16 cellular contexts compared by ENCODE assay signal in the genomic region with DNA sequence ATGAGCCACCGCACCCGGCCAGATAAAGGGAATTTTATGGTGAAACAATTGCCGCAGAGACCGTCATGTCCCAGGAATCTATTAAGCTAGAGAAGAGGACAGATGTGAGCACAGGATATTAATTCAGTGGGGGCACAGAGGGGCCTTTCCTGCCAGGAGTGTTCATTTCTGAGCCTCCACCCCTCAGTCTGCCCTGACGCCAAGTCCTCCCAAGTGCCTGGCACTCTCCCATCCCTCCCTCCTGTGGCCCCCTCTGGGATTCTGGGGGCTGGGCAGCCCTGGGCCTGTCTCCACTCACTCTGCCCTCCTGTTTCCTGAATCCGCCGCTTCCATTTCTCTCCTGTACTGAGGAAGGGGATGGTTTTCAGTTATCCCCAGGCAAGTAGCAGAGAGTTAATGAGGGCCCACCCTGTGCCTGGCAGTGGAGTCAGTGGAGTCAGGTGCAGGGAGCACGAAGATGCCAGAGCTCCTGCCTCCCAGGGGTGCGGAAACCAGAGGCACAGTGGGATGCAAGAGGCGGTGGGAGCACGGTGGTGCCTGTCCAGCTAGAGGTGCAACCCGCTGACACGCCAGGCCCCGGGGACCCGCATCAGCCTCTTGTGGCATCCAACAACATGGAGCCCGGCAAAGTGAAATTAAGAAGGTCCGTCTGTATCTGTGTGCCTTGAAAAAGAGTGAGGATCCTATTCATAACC.
"Had no signal": no experiment of that assay in that cellular context is flagged by ENCODE, and none has a peak within 500 bp of the region (broad histone marks: within the 10 kb centered on the region; RNA-seq: fewer than 3 reads in every experiment).

No MANE protein-coding gene starts in this region.

- H3K9me3 Mint-ChIP-seq: activated T-cell treated with anti-CD3 and anti-CD28 coated beads, Interleukin-2, amount 50 U/mL, for 72 hours; effector memory CD8-positive, alpha-beta T cell; stimulated activated naive B cell treated with anti-CD40 and anti-IgM and Interleukin-4, amounts not matched to agents 10 μg/mL and 1 μg/mL and 100 μg/mL, for 72 hours had no signal

- H2AFZ ChIP-seq: hepatocyte had no signal

- H3K27ac Mint-ChIP-seq: activated naive CD8-positive, alpha-beta T cell; activated T-cell treated with anti-CD3 and anti-CD28 coated beads, Interleukin-2, amount 50 U/mL, for 72 hours; effector memory CD8-positive, alpha-beta T cell; stimulated activated naive B cell treated with anti-CD40 and anti-IgM and Interleukin-4, amounts not matched to agents 10 μg/mL and 1 μg/mL and 100 μg/mL, for 72 hours had no signal

- H3K27ac ChIP-seq: epithelial cell of prostate, hepatocyte, prostate gland, right atrium auricular region, thoracic aorta, VCaP had no signal

- H3K9me3 ChIP-seq: prostate gland, right atrium auricular region, upper lobe of left lung had no signal

- H3K4me3 Mint-ChIP-seq: activated naive CD8-positive, alpha-beta T cell; activated T-cell treated with anti-CD3 and anti-CD28 coated beads, Interleukin-2, amount 50 U/mL, for 72 hours; effector memory CD8-positive, alpha-beta T cell; stimulated activated naive B cell treated with anti-CD40 and anti-IgM and Interleukin-4, amounts not matched to agents 10 μg/mL and 1 μg/mL and 100 μg/mL, for 72 hours had no signal

- H3K36me3 ChIP-seq: prostate gland, right atrium auricular region, thoracic aorta, upper lobe of left lung had no signal

- H3K4me1 ChIP-seq: prostate gland had no signal

- H3K79me2 ChIP-seq: hepatocyte had no signal

- H3K4me3 ChIP-seq: hepatocyte, prostate gland, right atrium auricular region, smooth muscle cell, thoracic aorta, upper lobe of left lung had no signal

- H3K27me3 Mint-ChIP-seq: activated naive CD8-positive, alpha-beta T cell had no signal

- DNase-seq: activated CD4-positive, CD25-positive, alpha-beta regulatory T cell treated with anti-CD3 and anti-CD28 coated beads, Interleukin-2, amount 50 U/mL, for 72 hours; activated T-cell treated with anti-CD3 and anti-CD28 coated beads, Interleukin-2, amount 50 U/mL, for 72 hours; effector memory CD8-positive, alpha-beta T cell; foreskin fibroblast; mammary epithelial cell; stimulated activated naive B cell treated with anti-CD40 and anti-IgM and Interleukin-4, amounts not matched to agents 10 μg/mL and 1 μg/mL and 100 μg/mL, for 72 hours; T-helper 2 cell had no signal

- H3K27me3 ChIP-seq: hepatocyte, right atrium auricular region, upper lobe of left lung had no signal

- ATAC-seq: activated T-cell treated with anti-CD3 and anti-CD28 coated beads, Interleukin-2, amount 50 U/mL, for 72 hours; effector memory CD8-positive, alpha-beta T cell; stimulated activated naive B cell treated with anti-CD40 and anti-IgM and Interleukin-4, amounts not matched to agents 10 μg/mL and 1 μg/mL and 100 μg/mL, for 72 hours had no signal

- H3K36me3 Mint-ChIP-seq: activated naive CD8-positive, alpha-beta T cell; stimulated activated naive B cell treated with anti-CD40 and anti-IgM and Interleukin-4, amounts not matched to agents 10 μg/mL and 1 μg/mL and 100 μg/mL, for 72 hours had no signal

- H3K4me2 ChIP-seq: hepatocyte, smooth muscle cell had no signal
